11 cellular contexts compared by ENCODE assay signal in genomic region chr1:94866178-94866822, GRCh38. TPM values are rescaled to one million over a fixed set of nuclear protein-coding genes. Genes with fewer than 3 reads are reported as not detected.
A peak's percentile ranks its signal among the peaks of the same experiment; 100 is the strongest.
DNase-seq lines count a peak whose midpoint lies in the region; ATAC-seq and TF ChIP-seq lines count a peak whose summit lies in the region.
"Had no signal": no experiment of that assay in that cellular context is flagged by ENCODE, and none has a peak within 500 bp of the region (broad histone marks: within the 10 kb centered on the region; RNA-seq: fewer than 3 reads in every experiment).

No MANE protein-coding gene starts in this region.

- peak overlapping the region; percentile 10 for H2BK5ac ChIP-seq in trophoblast cell (ENCODE audit: low read depth, low read length, poor library complexity)

- peak overlapping the region; percentile 1 for H4K8ac ChIP-seq in trophoblast cell (ENCODE audit: low read depth, low read length)

- no peak for TF ChIP-seq CTCF in fibroblast of lung (conservative IDR thresholded peaks at IDR 0.05 in 1 of 2, IDR thresholded peaks at IDR 0.05 in 1 of 2; ENCODE audit: low read depth in 1 of 2, low read length in 2 of 2)

- peak overlapping the region; percentile 8 for H4K91ac ChIP-seq in trophoblast cell (ENCODE audit: low read depth, low read length)

- H3K9ac ChIP-seq in fibroblast of lung (ENCODE audit: insufficient read depth, low read length) (no peak overlapping the region), trophoblast cell (ENCODE audit: low read length) (no peak overlapping the region)

- intact Hi-C loops in activated CD4-positive, alpha-beta T cell treated with anti-CD3 and anti-CD28 coated beads, Interleukin-2, amount 10 ng/mL, durations not matched to agents 24 days and 14 days (cut with micrococcal nuclease): no loop called here

- ATAC-seq in HG02840 (IDR thresholded peaks at IDR 0.05; ENCODE audit: low FRiP score, unreplicated experiment): no peak
- ATAC-seq: activated CD4-positive, alpha-beta T cell treated with anti-CD3 and anti-CD28 coated beads for 36 hours had no signal

- H2BK12ac ChIP-seq in trophoblast cell (ENCODE audit: low read length): peak overlapping the region; percentile 36

- peak overlapping the region; percentile 94 for H3K27ac ChIP-seq in fibroblast of lung (ENCODE audit: insufficient read depth, low read length)
- peak overlapping the region; percentile 78 for H3K27ac ChIP-seq in trophoblast cell (ENCODE audit: low read depth, low read length)

- peaks cover 31% of the 10 kb centered on the region for H3K79me1 ChIP-seq in trophoblast cell (ENCODE audit: low read length)

- H4K12ac ChIP-seq in trophoblast cell (ENCODE audit: low read depth, low read length): no peak overlapping the region

- H3K9me3 Mint-ChIP-seq in activated CD4-positive, alpha-beta T cell treated with anti-CD3 and anti-CD28 coated beads, Interleukin-2, amount 10 ng/mL, durations not matched to agents 24 days and 14 days: no peaks in the 10 kb centered on the region

- no peaks in the 10 kb centered on the region for H3K36me3 Mint-ChIP-seq in activated CD4-positive, alpha-beta T cell treated with anti-CD3 and anti-CD28 coated beads, Interleukin-2, amount 10 ng/mL, durations not matched to agents 24 days and 14 days (ENCODE audit: low read depth)

- H3K27me3 Mint-ChIP-seq in activated CD4-positive, alpha-beta T cell treated with anti-CD3 and anti-CD28 coated beads, Interleukin-2, amount 10 ng/mL, durations not matched to agents 24 days and 14 days: peaks cover 9% of the 10 kb centered on the region
- H3K27me3 Mint-ChIP-seq: activated CD4-positive, alpha-beta T cell treated with anti-CD3 and anti-CD28 coated beads for 36 hours had no signal

- no peak overlapping the region for H3K4ac ChIP-seq in trophoblast cell (ENCODE audit: low read depth, low read length)

- peak; percentile 46 for DNase-seq in Ammon's horn (ENCODE audit: low spot score)
- peak; percentile 14 to 15 for DNase-seq in NCI-H1930 (lab: John Stamatoyannopoulos, UW)
- DNase-seq in fibroblast of lung (ENCODE audit: low read depth in 2 of 2): peak; percentile 80 to 92
- DNase-seq in trophoblast cell: no peak
- no peak for DNase-seq in cerebellar nuclear complex (lab: John Stamatoyannopoulos, UW)
- no peak for DNase-seq in activated CD4-positive, alpha-beta T cell treated with anti-CD3 and anti-CD28 coated beads, Interleukin-2, amount 10 ng/mL, durations not matched to agents 24 days and 14 days
- DNase-seq in MG63: no peak
- DNase-seq: activated CD4-positive, alpha-beta T cell treated with anti-CD3 and anti-CD28 coated beads for 36 hours; Calu3; mammary epithelial cell had no signal

- H3K4me1 Mint-ChIP-seq in activated CD4-positive, alpha-beta T cell treated with anti-CD3 and anti-CD28 coated beads, Interleukin-2, amount 10 ng/mL, durations not matched to agents 24 days and 14 days: no peaks in the 10 kb centered on the region
- H3K4me1 Mint-ChIP-seq: activated CD4-positive, alpha-beta T cell treated with anti-CD3 and anti-CD28 coated beads for 36 hours had no signal

- no peak overlapping the region for H2AK5ac ChIP-seq in trophoblast cell (ENCODE audit: low read length)

- H3K4me1 ChIP-seq in fibroblast of lung (ENCODE audit: control insufficient read depth, extremely low read depth, insufficient read depth, low read length) (peaks cover 32% of the 10 kb centered on the region), trophoblast cell (ENCODE audit: control insufficient read depth in 1 of 2, insufficient read depth in 2 of 2, low read length in 2 of 2) (peaks cover 22 to 30% of the 10 kb centered on the region in 2 experiments)

- no peak overlapping the region for H3K23ac ChIP-seq in trophoblast cell (ENCODE audit: low read length)

- no peaks in the 10 kb centered on the region for H3K9me3 ChIP-seq in fibroblast of lung (ENCODE audit: control insufficient read depth, insufficient read depth, low read depth, low read length)
- peaks cover 2% of the 10 kb centered on the region for H3K9me3 ChIP-seq in trophoblast cell (ENCODE audit: insufficient read depth, low read depth, low read length)
- no peaks in the 10 kb centered on the region for H3K9me3 ChIP-seq in MG63

- H3K27me3 ChIP-seq in fibroblast of lung (ENCODE audit: control insufficient read depth, insufficient read depth, low read length) (no peaks in the 10 kb centered on the region), trophoblast cell (ENCODE audit: insufficient read depth, low read length) (no peaks in the 10 kb centered on the region), MG63 (no peaks in the 10 kb centered on the region)

- no peak overlapping the region for H3K4me3 ChIP-seq in fibroblast of lung (replicated peaks in 1 of 4; ENCODE audit: control extremely low read depth in 1 of 4, insufficient read depth in 1 of 4, low read depth in 3 of 4, low read length in 4 of 4)
- no peak overlapping the region for H3K4me3 ChIP-seq in trophoblast cell (ENCODE audit: low read depth, low read length)
- no peak overlapping the region for H3K4me3 ChIP-seq in MG63

- no peak overlapping the region for H3K4me3 Mint-ChIP-seq in activated CD4-positive, alpha-beta T cell treated with anti-CD3 and anti-CD28 coated beads, Interleukin-2, amount 10 ng/mL, durations not matched to agents 24 days and 14 days
- H3K4me3 Mint-ChIP-seq: activated CD4-positive, alpha-beta T cell treated with anti-CD3 and anti-CD28 coated beads for 36 hours had no signal

- no peak overlapping the region for H3K18ac ChIP-seq in trophoblast cell (ENCODE audit: low read length)

- no peak overlapping the region for H3K27ac Mint-ChIP-seq in activated CD4-positive, alpha-beta T cell treated with anti-CD3 and anti-CD28 coated beads, Interleukin-2, amount 10 ng/mL, durations not matched to agents 24 days and 14 days
- H3K27ac Mint-ChIP-seq: activated CD4-positive, alpha-beta T cell treated with anti-CD3 and anti-CD28 coated beads for 36 hours had no signal

- peak overlapping the region; percentile 1 for H3K14ac ChIP-seq in trophoblast cell (ENCODE audit: low read length)

- H3K4me2 ChIP-seq in fibroblast of lung (ENCODE audit: extremely low read depth, insufficient read depth, low read length) (no peak overlapping the region), trophoblast cell (ENCODE audit: low read length) (no peak overlapping the region)

- peak overlapping the region; percentile 11 for H2BK120ac ChIP-seq in trophoblast cell (ENCODE audit: insufficient read depth, low read length, poor library complexity)

- no peaks in the 10 kb centered on the region for H4K20me1 ChIP-seq in fibroblast of lung (ENCODE audit: control insufficient read depth, extremely low read depth, insufficient read depth, low read length)

- WGBS in trophoblast cell (ENCODE audit: extremely low coverage, insufficient coverage, insufficient read length): no CpG with 5 or more reads among the region's 4 CpGs

- no peaks in the 10 kb centered on the region for H3K36me3 ChIP-seq in fibroblast of lung (ENCODE audit: control insufficient read depth, insufficient read depth, low read length)
- H3K36me3 ChIP-seq in trophoblast cell (ENCODE audit: control insufficient read depth in 1 of 2, insufficient read depth in 2 of 2, low read length in 2 of 2): no peaks in the 10 kb centered on the region
- no peaks in the 10 kb centered on the region for H3K36me3 ChIP-seq in MG63

- H2AFZ ChIP-seq in fibroblast of lung (ENCODE audit: low read length) (no peak overlapping the region), trophoblast cell (ENCODE audit: insufficient read depth, low read length, poor library complexity) (no peak overlapping the region)

- H3K79me2 ChIP-seq in fibroblast of lung (ENCODE audit: control insufficient read depth, insufficient read depth, low read length) (no peaks in the 10 kb centered on the region), trophoblast cell (ENCODE audit: control insufficient read depth, insufficient read depth, low read length, poor library complexity) (peaks cover 1% of the 10 kb centered on the region)

RNA-seq across cellular contexts. Expression of gene SLC44A3, which starts 46.1 kb away (rescaled TPM):
- total RNA-seq in fibroblast of lung: 6.2 and 9.7 TPM in 2 replicates
- polyA plus RNA-seq in fibroblast of lung: 2.0 and 3.9 TPM in 2 replicates
- polyA plus RNA-seq in fibroblast of lung (2012): 1.2 and 2.2 TPM in 2 replicates
- 0.30 and 4.2 TPM in 2 replicates for polyA minus RNA-seq in fibroblast of lung (ENCODE audit: low replicate concordance)
- polyA plus RNA-seq in trophoblast cell (2013): 3.6 and 5.9 TPM in 2 replicates
- total RNA-seq in activated CD4-positive, alpha-beta T cell treated with anti-CD3 and anti-CD28 coated beads, Interleukin-2, amount 10 ng/mL, durations not matched to agents 24 days and 14 days: not detected in 2 replicates
- 0.26 and 0.57 TPM in 2 replicates for total RNA-seq in MG63 (2014; rRNA removed; shearing (Covaris generic); ENCODE audit: low replicate concordance)
- total RNA-seq: activated CD4-positive, alpha-beta T cell treated with anti-CD3 and anti-CD28 coated beads for 36 hours had no signal

Comparison
In these comparisons a context has a peak if more than half of its experiments do, and no peak if none do; other contexts are left out.
1. DNase-seq: peak in Ammon's horn (single experiment), NCI-H1930 (2 of 2) and fibroblast of lung (2 of 2); none in trophoblast cell (0 of 2), cerebellar nuclear complex (0 of 2), activated CD4-positive, alpha-beta T cell treated with anti-CD3 and anti-CD28 coated beads, Interleukin-2, amount 10 ng/mL, durations not matched to agents 24 days and 14 days (single experiment) and MG63 (single experiment).